In the genomic region with DNA sequence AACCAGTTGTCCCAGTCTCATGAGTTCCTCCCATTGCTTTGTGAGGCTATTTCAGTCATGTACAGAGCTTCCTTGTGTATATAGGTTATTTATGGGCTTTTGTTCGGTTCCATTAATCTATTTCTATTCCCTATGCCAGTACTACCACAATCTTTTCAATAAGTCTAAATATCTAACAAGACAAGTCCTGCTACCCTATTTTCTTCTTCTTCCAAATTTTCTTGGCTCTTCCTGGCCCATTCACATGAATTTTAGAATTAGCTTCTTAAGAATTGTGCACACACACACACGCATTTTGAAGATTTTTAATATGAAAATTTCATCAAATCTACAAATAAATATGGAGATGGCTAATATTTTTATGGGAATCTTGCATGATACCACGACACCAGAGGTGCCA, we compare ENCODE assay signal across 11 cellular contexts.
"Had no signal": no experiment of that assay in that cellular context is flagged by ENCODE, and none has a peak within 500 bp of the region (broad histone marks: within the 10 kb centered on the region; RNA-seq: fewer than 3 reads in every experiment).

No MANE protein-coding gene starts in this region.

- H3K4me3 ChIP-seq: GM23338 had no signal

- H3K4me2 ChIP-seq: GM23338, KMS-11 had no signal

- H3K27ac ChIP-seq: HL-60, KMS-11 had no signal

- ATAC-seq: GM23338 had no signal

- H2AFZ ChIP-seq: GM23338 had no signal

- FAIRE-seq: H1, H54 had no signal

- DNase-seq: H9, HCEC 1CT, HFFc6, IMR-90, Karpas-422, KBM-7 had no signal
